ENCODE assay signal across 22 cellular contexts in genomic region chr2:78070693-78071092, GRCh38.
DNase-seq lines count a peak whose midpoint lies in the region; ATAC-seq and TF ChIP-seq lines count a peak whose summit lies in the region.
"Had no signal": no experiment of that assay in that cellular context is flagged by ENCODE, and none has a peak within 500 bp of the region (broad histone marks: within the 10 kb centered on the region; RNA-seq: fewer than 3 reads in every experiment).

No MANE protein-coding gene starts in this region.

- no peak for ATAC-seq in GM18870 (IDR thresholded peaks at IDR 0.05; ENCODE audit: unreplicated experiment)
- ATAC-seq in HG02763 (IDR thresholded peaks at IDR 0.05; ENCODE audit: unreplicated experiment): no peak
- ATAC-seq: A549, GM23338, HCT116, K562, PC-3 had no signal

- TF ChIP-seq CTCF in astrocyte of the cerebellum (IDR thresholded peaks at IDR 0.05; ENCODE audit: low read depth, low read length, missing control alignments) (no peak), progenitor cell of endocrine pancreas (IDR thresholded peaks at IDR 0.05; ENCODE audit: unreplicated experiment) (no peak)

- H3K4me1 Mint-ChIP-seq in progenitor cell of endocrine pancreas (ENCODE audit: low read depth): peaks cover 1% of the 10 kb centered on the region
- H3K4me1 Mint-ChIP-seq: CD4-positive, alpha-beta memory T cell; GM23338 had no signal

- DNase-seq in DMS79 (lab: John Stamatoyannopoulos, UW): peak; percentile 8
- DNase-seq in M059J (ENCODE audit: low read depth): peak; percentile 37
- peak; percentile 4 for DNase-seq in astrocyte of the cerebellum (ENCODE audit: low read depth)
- DNase-seq in progenitor cell of endocrine pancreas (ENCODE audit: low spot score, unreplicated experiment): no peak
- no peak for DNase-seq in stimulated activated CD4-positive, alpha-beta T cell treated with anti-CD3 and anti-CD28 coated beads, Interleukin-2, amount 100 ng/mL, for 48 hours
- no peak for DNase-seq in NCI-H2107 treated with DMSO at 0.1 percent for 48 hours (lab: John Stamatoyannopoulos, UW; ENCODE audit: unreplicated experiment)
- DNase-seq: CD4-positive, alpha-beta memory T cell; MV-4-11; NCI-H1417; NCI-H187; NCI-H2107; NCI-H345; NCI-H524 treated with DMSO at 0.1 percent for 48 hours; PC-3; SJCRH30 had no signal

- peak overlapping the region; percentile 57 for H3K27ac Mint-ChIP-seq in progenitor cell of endocrine pancreas
- H3K27ac Mint-ChIP-seq: CD4-positive, alpha-beta memory T cell; GM23338 had no signal

- no peak overlapping the region for H3K4me3 Mint-ChIP-seq in progenitor cell of endocrine pancreas (ENCODE audit: low read depth)
- H3K4me3 Mint-ChIP-seq: CD4-positive, alpha-beta memory T cell; GM23338 had no signal

- in situ Hi-C loops in astrocyte of the cerebellum (cut with HindIII; ENCODE audit: low sequenced_read_pairs): no loop called here

- peaks cover 5% of the 10 kb centered on the region for H3K9me3 Mint-ChIP-seq in progenitor cell of endocrine pancreas (ENCODE audit: low read depth)
- H3K9me3 Mint-ChIP-seq: GM23338 had no signal

- H3K36me3 Mint-ChIP-seq in progenitor cell of endocrine pancreas (ENCODE audit: insufficient read depth): no peaks in the 10 kb centered on the region
- H3K36me3 Mint-ChIP-seq: CD4-positive, alpha-beta memory T cell had no signal

- H3K27me3 Mint-ChIP-seq in progenitor cell of endocrine pancreas: no peaks in the 10 kb centered on the region
- H3K27me3 Mint-ChIP-seq: CD4-positive, alpha-beta memory T cell had no signal

- H3K4me3 ChIP-seq in astrocyte of the cerebellum (ENCODE audit: low read depth, low read length): no peak overlapping the region
- H3K4me3 ChIP-seq: A549, BLaER1, GM23338, K562, SJCRH30 had no signal

Comparison
In these comparisons a context has a peak if more than half of its experiments do, and no peak if none do; other contexts are left out.
1. DNase-seq: peak in DMS79 (single experiment), M059J (single experiment) and astrocyte of the cerebellum (single experiment); none in progenitor cell of endocrine pancreas (single experiment), stimulated activated CD4-positive, alpha-beta T cell treated with anti-CD3 and anti-CD28 coated beads, Interleukin-2, amount 100 ng/mL, for 48 hours (0 of 2) and NCI-H2107 treated with DMSO at 0.1 percent for 48 hours (single experiment).